16 cellular contexts compared by ENCODE assay signal in the genomic region with DNA sequence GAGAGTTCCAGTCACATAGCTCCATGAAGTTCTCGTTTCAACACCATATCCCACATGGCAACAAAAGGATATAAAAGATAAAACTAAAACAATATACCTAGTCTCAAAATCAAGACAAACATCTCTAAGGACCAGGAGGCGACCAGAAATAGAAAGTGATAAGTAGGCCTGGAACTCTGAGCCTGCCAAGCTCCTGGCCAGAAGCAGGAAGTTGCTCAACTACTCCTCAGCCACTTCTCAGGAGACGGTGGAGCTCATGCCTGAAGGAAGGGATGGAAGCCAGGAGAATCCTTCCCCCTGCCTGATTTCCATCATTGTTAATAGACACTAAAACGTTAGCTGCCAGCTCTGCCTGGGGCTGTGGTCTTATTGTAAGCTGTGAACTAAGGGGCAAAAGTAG.
DNase-seq lines count a peak whose midpoint lies in the region; ATAC-seq, FAIRE-seq and TF ChIP-seq lines count a peak whose summit lies in the region.
"Had no signal": no experiment of that assay in that cellular context is flagged by ENCODE, and none has a peak within 500 bp of the region (broad histone marks: within the 10 kb centered on the region; RNA-seq: fewer than 3 reads in every experiment).

No MANE protein-coding gene starts in this region.

- 43% methylated on average over 4 of the region's 4 CpGs for WGBS in SK-N-SH (ENCODE audit: low lambda C conversion rate)
- 27 to 67% methylated on average over 3 to 4 of the region's 4 CpGs for WGBS in gastroesophageal sphincter (ENCODE audit: low coverage in 1 of 2), 2 donors
- no CpG with 5 or more reads among the region's 4 CpGs for WGBS in trophoblast cell (ENCODE audit: extremely low coverage, insufficient coverage, insufficient read length)

- no peak overlapping the region for H2AK5ac ChIP-seq in trophoblast cell (ENCODE audit: low read length)

- ATAC-seq in gastroesophageal sphincter, result peak; percentile 51
- ATAC-seq in HG02981 (IDR thresholded peaks at IDR 0.05; ENCODE audit: unreplicated experiment), result no peak

- H3K36me3 Mint-ChIP-seq in type B pancreatic cell, result no peaks in the 10 kb centered on the region

- peak overlapping the region; percentile 11 for H4K8ac ChIP-seq in trophoblast cell (ENCODE audit: low read depth, low read length)

- no peaks in the 10 kb centered on the region for H3K9me3 ChIP-seq in SK-N-SH
- H3K9me3 ChIP-seq in gastroesophageal sphincter, result no peaks in the 10 kb centered on the region
- H3K9me3 ChIP-seq in trophoblast cell (ENCODE audit: insufficient read depth, low read depth, low read length), result no peaks in the 10 kb centered on the region
- H3K9me3 ChIP-seq: uterus had no signal

- no peak for TF ChIP-seq POLR2A in gastroesophageal sphincter (IDR thresholded peaks at IDR 0.05)

- H3K4me2 ChIP-seq in SK-N-SH (0 out of 2 replicates have a peak overlapping the region, but pooled peaks have one; percentile 16), trophoblast cell (ENCODE audit: low read length) (no peak overlapping the region)

- no peak overlapping the region for H3K23ac ChIP-seq in trophoblast cell (ENCODE audit: low read length)

- H3K27me3 ChIP-seq in SK-N-SH (ENCODE audit: insufficient read depth), result no peaks in the 10 kb centered on the region
- H3K27me3 ChIP-seq in gastroesophageal sphincter, result no peaks in the 10 kb centered on the region
- no peaks in the 10 kb centered on the region for H3K27me3 ChIP-seq in trophoblast cell (ENCODE audit: insufficient read depth, low read length)
- H3K27me3 ChIP-seq: uterus had no signal

- H4K91ac ChIP-seq in trophoblast cell (ENCODE audit: low read depth, low read length), result no peak overlapping the region

- no peak overlapping the region for H4K12ac ChIP-seq in trophoblast cell (ENCODE audit: low read depth, low read length)

- H3K4me3 ChIP-seq in SK-N-SH (ENCODE audit: low read depth in 2 of 2, low read length in 1 of 2) (no peak overlapping the region), gastroesophageal sphincter (no peak overlapping the region), trophoblast cell (ENCODE audit: low read depth, low read length) (no peak overlapping the region)
- H3K4me3 ChIP-seq: uterus had no signal

- H3K4me1 Mint-ChIP-seq in type B pancreatic cell (ENCODE audit: unreplicated experiment), result peaks cover 15% of the 10 kb centered on the region
- H3K4me1 Mint-ChIP-seq: IgD-negative memory B cell had no signal

- H3K79me1 ChIP-seq in trophoblast cell (ENCODE audit: low read length), result no peaks in the 10 kb centered on the region

- H3K79me2 ChIP-seq in SK-N-SH (ENCODE audit: insufficient read depth) (no peaks in the 10 kb centered on the region), trophoblast cell (ENCODE audit: control insufficient read depth, insufficient read depth, low read length, poor library complexity) (no peaks in the 10 kb centered on the region)

- TF ChIP-seq CTCF in D721Med (IDR thresholded peaks at IDR 0.05; ENCODE audit: insufficient read depth, missing control alignments) (no peak), SK-N-SH (IDR thresholded peaks at IDR 0.05) (no peak), gastroesophageal sphincter (IDR thresholded peaks at IDR 0.05) (no peak), type B pancreatic cell (conservative IDR thresholded peaks at IDR 0.05) (no peak)

- H2BK12ac ChIP-seq in trophoblast cell (ENCODE audit: low read length), result no peak overlapping the region

- POLR2A ChIA-PET in SK-N-SH (lab: Yijun Ruan, JAX), result no interaction called here

- H2AFZ ChIP-seq in SK-N-SH (ENCODE audit: low read depth) (no peak overlapping the region), trophoblast cell (ENCODE audit: insufficient read depth, low read length, poor library complexity) (no peak overlapping the region)

- H2BK120ac ChIP-seq in trophoblast cell (ENCODE audit: insufficient read depth, low read length, poor library complexity), result no peak overlapping the region

- peaks cover 6 to 20% of the 10 kb centered on the region in 2 experiments for H3K4me1 ChIP-seq in SK-N-SH (ENCODE audit: control insufficient read depth in 1 of 2, insufficient read depth in 2 of 2, low read depth in 1 of 2, low read length in 1 of 2)
- peaks cover 0 to 13% (median 7%) of the 10 kb centered on the region in 3 donors for H3K4me1 ChIP-seq in gastroesophageal sphincter
- peaks cover 4 to 8% of the 10 kb centered on the region in 2 experiments for H3K4me1 ChIP-seq in trophoblast cell (ENCODE audit: control insufficient read depth in 1 of 2, insufficient read depth in 2 of 2, low read length in 2 of 2)
- H3K4me1 ChIP-seq: uterus had no signal

- H3K9me2 ChIP-seq in SK-N-SH, result no peaks in the 10 kb centered on the region

- H3K27ac ChIP-seq in SK-N-SH (ENCODE audit: low read depth in 2 of 2, low read length in 1 of 2) (peak overlapping the region; percentile 17; a peak in 1 of 4 replicates), gastroesophageal sphincter (no peak overlapping the region), trophoblast cell (ENCODE audit: low read depth, low read length) (no peak overlapping the region)

- H3K9me3 Mint-ChIP-seq in type B pancreatic cell, result no peaks in the 10 kb centered on the region
- H3K9me3 Mint-ChIP-seq: IgD-negative memory B cell; T-helper 2 cell treated with Interferon-gamma antibody and Interleukin-4, amounts not matched to agents 5 μg/mL and 100 μg/mL, for 36 hours had no signal

- CTCF ChIA-PET in SK-N-SH (lab: Yijun Ruan, JAX), result no interaction called here

- peak; percentile 67 for FAIRE-seq in D721Med (lab: Jason Lieb, UNC)

- H3K18ac ChIP-seq in trophoblast cell (ENCODE audit: low read length), result no peak overlapping the region

- H3K36me3 ChIP-seq in SK-N-SH (replicated peaks in 1 of 2; ENCODE audit: control insufficient read depth in 1 of 2, insufficient read depth in 2 of 2, low read length in 1 of 2) (no peaks in the 10 kb centered on the region), gastroesophageal sphincter (no peaks in the 10 kb centered on the region), trophoblast cell (ENCODE audit: control insufficient read depth in 1 of 2, insufficient read depth in 2 of 2, low read length in 2 of 2) (no peaks in the 10 kb centered on the region)
- H3K36me3 ChIP-seq: uterus had no signal

- no peak overlapping the region for H3K4me3 Mint-ChIP-seq in type B pancreatic cell
- H3K4me3 Mint-ChIP-seq: IgD-negative memory B cell; T-helper 2 cell treated with Interferon-gamma antibody and Interleukin-4, amounts not matched to agents 5 μg/mL and 100 μg/mL, for 36 hours had no signal

- H3K9ac ChIP-seq in SK-N-SH (no peak overlapping the region), trophoblast cell (ENCODE audit: low read length) (no peak overlapping the region)

- no peak for TF ChIP-seq RAD21 in SK-N-SH (IDR thresholded peaks at IDR 0.05; ENCODE audit: low read length)

- no peak overlapping the region for H3K4ac ChIP-seq in trophoblast cell (ENCODE audit: low read depth, low read length)

- H4K20me1 ChIP-seq in SK-N-SH (ENCODE audit: insufficient read depth), result no peaks in the 10 kb centered on the region

- H3K14ac ChIP-seq in trophoblast cell (ENCODE audit: low read length), result no peak overlapping the region

- peaks cover 3% of the 10 kb centered on the region for H3F3A ChIP-seq in SK-N-SH (replicated peaks; ENCODE audit: insufficient read depth)

- H3K27ac Mint-ChIP-seq in type B pancreatic cell, result no peak overlapping the region
- H3K27ac Mint-ChIP-seq: IgD-negative memory B cell; T-helper 2 cell treated with Interferon-gamma antibody and Interleukin-4, amounts not matched to agents 5 μg/mL and 100 μg/mL, for 36 hours had no signal

- no peaks in the 10 kb centered on the region for H3K27me3 Mint-ChIP-seq in type B pancreatic cell
- H3K27me3 Mint-ChIP-seq: IgD-negative memory B cell had no signal

- TF ChIP-seq EP300 in SK-N-SH (IDR thresholded peaks at IDR 0.05; ENCODE audit: borderline replicate concordance in 1 of 2, low read depth in 1 of 2, low read length in 1 of 2) (no peak), gastroesophageal sphincter (IDR thresholded peaks at IDR 0.05) (no peak)

- DNase-seq in D721Med (ENCODE audit: insufficient read length, low spot score) (no peak), SK-N-SH (no peak), trophoblast cell (no peak), GM19240 (ENCODE audit: insufficient read length, low spot score) (no peak), type B pancreatic cell (ENCODE audit: extremely low spot score, unreplicated experiment) (no peak), midbrain (lab: John Stamatoyannopoulos, UW) (no peak)
- DNase-seq: activated CD4-positive, alpha-beta T cell treated with anti-CD3 and anti-CD28 coated beads, Interleukin-2, amount 50 U/mL, for 48 hours; activated gamma-delta T cell; DMS53; NCI-H1436 treated with DMSO at 0.1 percent for 48 hours; NCI-H526; uterus had no signal

- no peak overlapping the region for H2BK5ac ChIP-seq in trophoblast cell (ENCODE audit: low read depth, low read length, poor library complexity)

TF ChIP-seq in SK-N-SH, 30 proteins besides CTCF, POLR2A, EP300 and RAD21:
- TF ChIP-seq POLR2AphosphoS5 (IDR thresholded peaks at IDR 0.05; ENCODE audit: low read depth, low read length), result no peak
- peak; percentile 53 for TF ChIP-seq ELF1 (IDR thresholded peaks at IDR 0.05)
- TF ChIP-seq MEF2A (IDR thresholded peaks at IDR 0.05; ENCODE audit: borderline replicate concordance, low read depth), result peak; percentile 35; the same call in 1 of the 2 replicates

Comparison
In these comparisons a context has a peak if more than half of its experiments do, and no peak if none do; other contexts are left out.
1. H3K27ac ChIP-seq: peak in SK-N-SH (2 of 2); none in gastroesophageal sphincter (0 of 4) and trophoblast cell (single experiment).